Comparison of ENCODE assay signal across 8 cellular contexts in genomic region chr7:108001759-108002725, GRCh38. TPM values are rescaled to one million over a fixed set of nuclear protein-coding genes. Genes with fewer than 3 reads are reported as not detected.
A peak's percentile ranks its signal among the peaks of the same experiment; 100 is the strongest.
DNase-seq lines count a peak whose midpoint lies in the region; ATAC-seq lines count a peak whose summit lies in the region.

No MANE protein-coding gene starts in this region.

- no peaks in the 10 kb centered on the region for H3K36me3 ChIP-seq in thymus (ENCODE audit: control insufficient read depth, insufficient read depth)

- peaks cover 9% of the 10 kb centered on the region for H3K4me1 ChIP-seq in thymus (ENCODE audit: control insufficient read depth, insufficient read depth, low read length)

- H3K9me3 ChIP-seq in thymus (ENCODE audit: control insufficient read depth): peaks cover 1% of the 10 kb centered on the region

- H3K27ac ChIP-seq in caudate nucleus (ENCODE audit: low read depth, low read length) (peak overlapping the region; percentile 9), thymus (ENCODE audit: low read depth) (peak overlapping the region; percentile 68)

- 2% methylated on average over 75 of the region's 75 CpGs for WGBS in thymus

- DNase-seq in Daoy (ENCODE audit: low read depth) (peak; percentile 68), NCI-H1694 treated with DMSO at 0.1 percent for 48 hours (lab: John Stamatoyannopoulos, UW) (peak; percentile 74), caudate nucleus (lab: John Stamatoyannopoulos, UW) (peak in 11 of 61 donors; percentile 5 to 70 (median 11)), left kidney (ENCODE audit: low read depth, low spot score) (peak; percentile 76), NCI-H510A (lab: John Stamatoyannopoulos, UW) (no peak)
- no peak for DNase-seq in stimulated activated CD4-positive, alpha-beta T cell treated with anti-CD3 and anti-CD28 coated beads, Interleukin-4, amount 100 ng/mL, for 4 hours

- ATAC-seq in HG03439 (IDR thresholded peaks at IDR 0.05; ENCODE audit: unreplicated experiment): no peak

- H3K4me3 ChIP-seq in thymus (ENCODE audit: low read length): peak overlapping the region; percentile 48

- H3K27me3 ChIP-seq in thymus (ENCODE audit: control insufficient read depth, insufficient read depth): peaks cover 35% of the 10 kb centered on the region

RNA-seq across cellular contexts. Expression of gene LAMB1, which starts 0.9 kb away (rescaled TPM):
- 157 and 179 TPM in 2 replicates for total RNA-seq in Daoy (2014; rRNA removed; shearing (Covaris generic))
- polyA plus RNA-seq in thymus: 251 TPM

Comparison
In these comparisons a context has a peak if more than half of its experiments do, and no peak if none do; other contexts are left out.
1. DNase-seq: peak in Daoy (single experiment), NCI-H1694 treated with DMSO at 0.1 percent for 48 hours (single experiment) and left kidney (single experiment); none in NCI-H510A (single experiment) and stimulated activated CD4-positive, alpha-beta T cell treated with anti-CD3 and anti-CD28 coated beads, Interleukin-4, amount 100 ng/mL, for 4 hours (0 of 2).